Comparison of ENCODE assay signal across 8 cellular contexts in the genomic region with DNA sequence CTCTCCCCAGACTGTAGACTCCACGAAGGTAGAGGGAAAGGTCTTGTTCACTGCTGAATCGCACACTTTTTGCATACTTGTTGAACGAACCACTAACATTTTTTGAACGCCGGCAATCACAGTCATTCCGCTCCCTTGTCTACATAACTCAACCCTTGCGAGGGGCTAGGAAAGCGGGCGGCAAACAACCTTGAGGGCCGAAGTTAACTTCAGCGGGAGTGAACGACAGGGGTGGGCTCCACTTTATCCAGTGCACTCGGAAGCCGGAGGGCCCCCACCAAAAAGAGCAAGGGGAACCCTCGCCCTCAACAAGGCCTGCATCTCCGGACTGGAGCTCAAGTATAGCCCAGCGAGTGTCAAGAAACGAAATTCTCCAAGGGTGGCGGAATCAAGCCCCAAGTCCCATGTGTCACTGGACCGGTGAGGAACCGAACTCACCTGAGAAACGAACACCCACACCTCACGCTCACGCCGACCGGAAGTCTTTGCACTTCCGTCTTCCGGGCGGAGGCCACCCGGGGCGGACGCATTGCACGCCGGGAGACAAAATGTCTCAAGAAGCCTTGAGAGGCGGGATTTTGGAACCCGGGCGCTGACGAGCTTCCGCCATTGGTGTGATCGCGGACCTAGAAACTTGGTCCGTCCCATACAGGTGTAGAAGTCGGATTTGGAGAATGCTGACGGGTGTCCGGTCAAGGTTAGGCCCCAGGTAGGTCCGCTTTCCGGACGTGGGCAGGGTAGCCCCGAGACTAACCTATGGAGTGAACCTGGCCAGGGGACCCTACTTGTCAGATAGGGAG. TPM values are rescaled to one million over a fixed set of nuclear protein-coding genes. Genes with fewer than 3 reads are reported as not detected.
DNase-seq lines count a peak whose midpoint lies in the region; ATAC-seq, FAIRE-seq and TF ChIP-seq lines count a peak whose summit lies in the region.

Gene LLPH, minus strand, starts transcription at position 484 of the 800 bp plus-strand sequence. CDS start 1,644 bp downstream, outside the sequence.

- peak within 1 kb of the TSS; percentile 30 for H3K56ac ChIP-seq in H1 (replicated peaks; ENCODE audit: insufficient read length, low read depth, low read length)

- no peak within 1 kb of the TSS for H3K23ac ChIP-seq in H1 (ENCODE audit: insufficient read length)

- H4K20me1 ChIP-seq in H1 (replicated peaks in 1 of 2; ENCODE audit: control insufficient read depth in 1 of 2, insufficient read depth in 2 of 2, low read length in 2 of 2): no peaks in the 10 kb centered on the region

- peak; percentile 98 for ATAC-seq in GM19438 (IDR thresholded peaks at IDR 0.05; ENCODE audit: low read depth, unreplicated experiment)
- peak; percentile 69 for ATAC-seq in HG03575 (IDR thresholded peaks at IDR 0.05; ENCODE audit: extremely low read depth, insufficient number of reproducible peaks, low FRiP score, unreplicated experiment)
- peak; percentile 97 for ATAC-seq in memory B cell (ENCODE audit: low read depth)

- H3K4me3 Mint-ChIP-seq in CD4-positive, alpha-beta memory T cell: peak within 1 kb of the TSS; percentile 92 to 99 (median 96)
- H3K4me3 Mint-ChIP-seq in memory B cell: peak within 1 kb of the TSS; percentile 93

- peaks cover 14% of the 10 kb centered on the region for H3K23me2 ChIP-seq in H1 (ENCODE audit: low read depth, low read length)

- POLR2A ChIA-PET in CD4-positive, alpha-beta memory T cell (lab: Charles Lee; ENCODE audit: partially characterized antibody): interaction anchor here (0.8 to 4.2 kb wide), 11 partner anchors 10 to 1461 kb away, joined by 3 to 115 read pairs (median 6); partner anchors contain the start of genes HELB, LEMD3 and TMBIM4
- POLR2A ChIA-PET in H1 (lab: Charles Lee; ENCODE audit: partially characterized antibody): interaction anchor here (0.7 to 1.8 kb wide), 10 partner anchors 9 to 808 kb away, joined by 3 to 11 read pairs (median 3); partner anchors contain the start of genes HMGA2 and TMBIM4

- no peak for FAIRE-seq in H1 (lab: Jason Lieb, UNC)

- peak within 1 kb of the TSS; percentile 81; the same call in 1 of the 2 replicates for H3K18ac ChIP-seq in H1 (ENCODE audit: extremely low read depth, low read length)

- no peaks in the 10 kb centered on the region for H3K9me3 Mint-ChIP-seq in CD4-positive, alpha-beta memory T cell
- H3K9me3 Mint-ChIP-seq in memory B cell: peaks cover 2% of the 10 kb centered on the region

- H2BK120ac ChIP-seq in H1 (replicated peaks; ENCODE audit: low read depth, low read length): no peak within 1 kb of the TSS

- no peaks in the 10 kb centered on the region for H3K27me3 Mint-ChIP-seq in CD4-positive, alpha-beta memory T cell
- H3K27me3 Mint-ChIP-seq in memory B cell: no peaks in the 10 kb centered on the region

- TF ChIP-seq POLR2A in H1 (IDR thresholded peaks at IDR 0.05; ENCODE audit: control extremely low read depth in 1 of 2, low read depth in 2 of 2, low read length in 2 of 2): peak in 1 of 2 experiments; percentile 83; a peak in 2 of 3 replicates

- H3K4ac ChIP-seq in H1 (replicated peaks; ENCODE audit: insufficient read length, low read depth, low read length): no peak within 1 kb of the TSS

- peak within 1 kb of the TSS; percentile 62 to 87 (median 65) for H3K9ac ChIP-seq in H1 (replicated peaks in 1 of 4; ENCODE audit: extremely low read depth in 1 of 4, low read depth in 3 of 4, low read length in 3 of 4)

- no peak within 1 kb of the TSS for H3K14ac ChIP-seq in H1 (ENCODE audit: insufficient read length)

- H3K9me3 ChIP-seq in CD4-positive, alpha-beta memory T cell (ENCODE audit: control insufficient read depth in 1 of 2, low read length in 2 of 2): no peaks in the 10 kb centered on the region
- H3K9me3 ChIP-seq in H1 (ENCODE audit: insufficient read depth in 2 of 2, low read depth in 1 of 2, low read length in 1 of 2): no peaks in the 10 kb centered on the region; a peak in 1 of 4 replicates

- TF ChIP-seq CTCF in H1 (IDR thresholded peaks at IDR 0.05; ENCODE audit: control extremely low read depth in 1 of 3, insufficient read depth in 1 of 3, low read depth in 1 of 3, low read length in 3 of 3): no peak

- H3K4me3 ChIP-seq in CD4-positive, alpha-beta memory T cell (ENCODE audit: low read length in 2 of 2): peak within 1 kb of the TSS; percentile 72 to 86
- H3K4me3 ChIP-seq in H1 (ENCODE audit: extremely low read depth in 1 of 4, insufficient read depth in 2 of 4, low read depth in 3 of 4, low read length in 4 of 4): peak within 1 kb of the TSS; percentile 80 to 95 (median 84)

- H3K4me2 ChIP-seq in H1 (ENCODE audit: insufficient read depth in 1 of 2, low read depth in 2 of 2, low read length in 2 of 2): peak within 1 kb of the TSS; percentile 62 to 90

- H3K79me2 ChIP-seq in H1 (ENCODE audit: control insufficient read depth in 1 of 2, insufficient read depth in 2 of 2, low read length in 2 of 2): peaks cover 5 to 33% of the 10 kb centered on the region in 2 experiments

- peak within 1 kb of the TSS; percentile 83 for H3K27ac ChIP-seq in CD4-positive, alpha-beta memory T cell (ENCODE audit: low read depth, low read length)
- peak within 1 kb of the TSS; percentile 76 for H3K27ac ChIP-seq in H1 (ENCODE audit: low read depth, low read length)

- H3K36me3 ChIP-seq in CD4-positive, alpha-beta memory T cell (ENCODE audit: insufficient read depth, low read length): peaks cover 20% of the 10 kb centered on the region
- peaks cover 0 to 18% (median 3%) of the 10 kb centered on the region in 4 experiments; a peak in 2 of 8 replicates for H3K36me3 ChIP-seq in H1 (ENCODE audit: control insufficient read depth in 2 of 4, insufficient read depth in 4 of 4, low read length in 3 of 4)

- peaks cover 32 to 48% of the 10 kb centered on the region in 2 donors for H3K36me3 Mint-ChIP-seq in CD4-positive, alpha-beta memory T cell
- peaks cover 27% of the 10 kb centered on the region for H3K36me3 Mint-ChIP-seq in memory B cell

- H3K4me1 ChIP-seq in CD4-positive, alpha-beta memory T cell (ENCODE audit: insufficient read depth, low read length): peaks cover 37% of the 10 kb centered on the region
- 0 out of 7 replicates have a peak, but pooled peaks cover 0 to 3% (median 0%) of the 10 kb centered on the region in 4 experiments for H3K4me1 ChIP-seq in H1 (replicated peaks in 1 of 4; ENCODE audit: control insufficient read depth in 3 of 4, insufficient read depth in 4 of 4, low read length in 3 of 4)

- CTCF ChIA-PET in CD4-positive, alpha-beta memory T cell (lab: Charles Lee; ENCODE audit: partially characterized antibody): interaction anchor here (0.6 to 2.2 kb wide), 3 partner anchors 23 to 280 kb away, joined by 3 to 15 read pairs (median 4); partner anchors contain the start of gene TMBIM4
- CTCF ChIA-PET in H1 (lab: Charles Lee; ENCODE audit: partially characterized antibody): interaction anchor here (0.6 to 1.6 kb wide), 9 partner anchors 15 to 562 kb away, joined by 3 to 8 read pairs (median 3); partner anchors contain the start of gene TMBIM4

- intact Hi-C loops in CD4-positive, alpha-beta memory T cell (cut with micrococcal nuclease): loop anchor here (1.0 to 10.0 kb wide), 4 partner anchors 39 to 1138 kb away; partner anchors contain the start of genes CAND1 and TMBIM4

- H2BK5ac ChIP-seq in H1 (ENCODE audit: low read depth, low read length): peak within 1 kb of the TSS; percentile 82

- H2BK12ac ChIP-seq in H1 (ENCODE audit: low read depth, low read length): peak within 1 kb of the TSS; percentile 43; the same call in 1 of the 2 replicates

- peak within 1 kb of the TSS; percentile 75; the same call in 1 of the 2 replicates for H2AK5ac ChIP-seq in H1 (ENCODE audit: low read depth, low read length)

- no peak within 1 kb of the TSS for H2BK20ac ChIP-seq in H1 (ENCODE audit: low read length)

- H3K27me3 ChIP-seq in CD4-positive, alpha-beta memory T cell (ENCODE audit: insufficient read depth, low read length): no peaks in the 10 kb centered on the region
- no peaks in the 10 kb centered on the region for H3K27me3 ChIP-seq in H1 (replicated peaks in 1 of 4; ENCODE audit: control insufficient read depth in 3 of 4, extremely low read depth in 1 of 4, insufficient read depth in 3 of 4, low read length in 3 of 4)

- peak within 1 kb of the TSS; percentile 90 for H4K5ac ChIP-seq in H1 (ENCODE audit: insufficient read length, low read depth, low read length)

- H2BK15ac ChIP-seq in H1 (ENCODE audit: low read length): no peak within 1 kb of the TSS

- H4K8ac ChIP-seq in H1 (ENCODE audit: extremely low read depth, insufficient read depth, low read length): peak within 1 kb of the TSS; percentile 94

- peaks cover 40 to 61% (median 45%) of the 10 kb centered on the region in 4 donors for H3K4me1 Mint-ChIP-seq in CD4-positive, alpha-beta memory T cell
- H3K4me1 Mint-ChIP-seq in memory B cell: peaks cover 32% of the 10 kb centered on the region

- WGBS in H1 (ENCODE audit: extremely low coverage in 1 of 2, insufficient coverage in 1 of 2, insufficient read length in 1 of 2, insufficient replicate concordance in 2 of 2, low coverage in 1 of 2, low lambda C conversion rate in 2 of 2, missing lambda C conversion rate in 1 of 2), 2 experiments: 37% methylated on average over 37 of the region's 49 CpGs; no CpG with 5 or more reads in 1 of the 2 experiments

- H2AFZ ChIP-seq in H1 (ENCODE audit: low read length): peak within 1 kb of the TSS; percentile 77; the same call in 1 of the 2 replicates

- H3K79me1 ChIP-seq in H1 (ENCODE audit: low read depth, low read length): peaks cover 6% of the 10 kb centered on the region

- no peak for TF ChIP-seq EP300 in H1 (IDR thresholded peaks at IDR 0.05; ENCODE audit: borderline replicate concordance in 1 of 2, low read depth in 2 of 2, low read length in 2 of 2)

- TF ChIP-seq RAD21 in H1 (IDR thresholded peaks at IDR 0.05 in 1 of 2, conservative IDR thresholded peaks at IDR 0.05 in 1 of 2; ENCODE audit: low read depth in 2 of 2, low read length in 2 of 2): no peak

- peak within 1 kb of the TSS; percentile 80 for H4K91ac ChIP-seq in H1 (replicated peaks; ENCODE audit: insufficient read length, low read length)

- peak within 1 kb of the TSS; percentile 93 to 99 (median 98) for H3K27ac Mint-ChIP-seq in CD4-positive, alpha-beta memory T cell
- peak within 1 kb of the TSS; percentile 94 for H3K27ac Mint-ChIP-seq in memory B cell

- peak; percentile 84 to 93 (median 86) for DNase-seq in CD4-positive, alpha-beta memory T cell
- DNase-seq in NK-92 (lab: John Stamatoyannopoulos, UW; ENCODE audit: unreplicated experiment): peak; percentile 9
- peak; percentile 93 for DNase-seq in activated CD8-positive, alpha-beta memory T cell treated with anti-CD3 and anti-CD28 coated beads for 24 hours
- peak; percentile 82 to 88 for DNase-seq in H1 (ENCODE audit: low read depth in 1 of 2, low spot score in 2 of 2)
- peak; percentile 77 to 78 for DNase-seq in memory B cell (ENCODE audit: low spot score in 2 of 2)
- DNase-seq in stimulated activated CD8-positive, alpha-beta memory T cell treated with anti-CD3 and anti-CD28 coated beads, Interleukin-12 subunit alpha, Interleukin-12 subunit beta, amount 100 ng/mL, for 1 hour (ENCODE audit: low read depth): peak; percentile 81

RNA-seq across cellular contexts. Expression of gene LLPH, which starts in this region (rescaled TPM):
- 10 to 100 TPM; 25.8 to 26.4 TPM for total RNA-seq in CD4-positive, alpha-beta memory T cell
- polyA plus RNA-seq in CD4-positive, alpha-beta memory T cell: 10 to 100 TPM; 33.9 to 35.9 TPM
- total RNA-seq in H1 (2021; fragmentation: NEBNext Ultra II Directional; extraction: Animal tissue kit (Norgen Biotek cat#: 25700)): 29.9 and 31.3 TPM in 2 replicates
- 1.1 and 2.3 TPM in 2 replicates for polyA plus RNA-seq in H1 (2011; rRNA removed)
- 4.6 TPM for polyA plus RNA-seq in H1 (2011; cell fraction: cytosol; rRNA removed)
- 0.53 TPM for polyA plus RNA-seq in H1 (2011; cell fraction: nucleus; rRNA removed)
- polyA plus RNA-seq in H1 (2012, experiment 1 of 2): 8.3 to 17.8 TPM (median 9.5 TPM) in 4 replicates
- 3.7 TPM for polyA plus RNA-seq in H1 (2012, experiment 2 of 2)
- polyA plus RNA-seq in H1 (2013, experiment 1 of 2): 38.3 TPM
- 40.3 TPM for polyA plus RNA-seq in H1 (2013, experiment 2 of 2)
- 0.95 and 1.0 TPM in 2 replicates for polyA minus RNA-seq in H1 (2011; rRNA and poly(A)+ RNA removed)
- 2.3 TPM for polyA minus RNA-seq in H1 (2011; cell fraction: cytosol; rRNA and poly(A)+ RNA removed)
- 2.0 TPM for polyA minus RNA-seq in H1 (2011; cell fraction: nucleus; rRNA and poly(A)+ RNA removed)

Comparison
In these comparisons a context has a peak if more than half of its experiments do, and no peak if none do; other contexts are left out.
1. Peak in every context shown above with its lines: DNase-seq, ATAC-seq, H3K4me3 ChIP-seq and H3K27ac ChIP-seq.
2. DNase-seq: peak in every context shown above with its lines; median percentile 93 in activated CD8-positive, alpha-beta memory T cell treated with anti-CD3 and anti-CD28 coated beads for 24 hours; 86 in CD4-positive, alpha-beta memory T cell; 85 in H1; 81 in stimulated activated CD8-positive, alpha-beta memory T cell treated with anti-CD3 and anti-CD28 coated beads, Interleukin-12 subunit alpha, Interleukin-12 subunit beta, amount 100 ng/mL, for 1 hour; 78 in memory B cell; 9 in NK-92.